16 cellular contexts compared by ENCODE assay signal in the genomic region with DNA sequence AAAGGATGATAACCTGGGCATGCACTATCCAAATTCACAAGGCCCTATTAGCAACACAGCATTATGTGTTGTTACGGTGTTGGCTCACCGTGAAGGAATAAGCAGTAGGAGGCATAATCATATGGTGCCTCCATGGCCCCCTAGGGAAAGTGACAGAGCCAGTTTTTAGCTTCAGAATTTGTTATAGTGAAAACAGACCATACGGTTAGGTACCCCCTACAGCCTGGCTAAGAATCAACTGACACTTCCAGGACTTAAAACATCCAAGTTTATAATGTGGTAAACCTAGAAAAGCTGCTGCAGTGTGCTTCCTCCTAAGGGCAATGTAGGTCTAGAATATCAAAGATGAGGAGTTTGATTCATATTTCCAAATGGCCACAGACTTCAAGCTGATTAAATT.
"Had no signal": no experiment of that assay in that cellular context is flagged by ENCODE, and none has a peak within 500 bp of the region (broad histone marks: within the 10 kb centered on the region; RNA-seq: fewer than 3 reads in every experiment).

No MANE protein-coding gene starts in this region.

- H3K27ac ChIP-seq: gastroesophageal sphincter, testis, tibial nerve, upper lobe of right lung, vagina had no signal

- H3K9me3 ChIP-seq: gastroesophageal sphincter, testis, tibial nerve, upper lobe of right lung, vagina had no signal

- H3K36me3 ChIP-seq: gastroesophageal sphincter, tibial nerve, upper lobe of right lung, vagina had no signal

- DNase-seq: effector memory CD4-positive, alpha-beta T cell; glutamatergic neuron; islet precursor cell; mammary epithelial cell; naive thymus-derived CD4-positive, alpha-beta T cell; nephron progenitor cell; posterior cingulate gyrus; stimulated activated CD4-positive, alpha-beta T cell treated with anti-CD3 and anti-CD28 coated beads, Interleukin-2, amount 100 ng/mL, for 24 hours; stimulated activated CD4-positive, alpha-beta T cell treated with anti-CD3 and anti-CD28 coated beads, Interleukin-4, amount 100 ng/mL, for 4 hours; stimulated activated naive B cell treated with anti-CD40 and anti-IgM and Interleukin-4, amounts not matched to agents 10 μg/mL and 1 μg/mL and 100 μg/mL, for 72 hours; stimulated activated naive CD8-positive, alpha-beta T cell treated with anti-CD3 and anti-CD28 coated beads, Interleukin-15, amount 100 ng/mL, for 72 hours; testis; upper lobe of right lung had no signal

- H3K27me3 ChIP-seq: gastroesophageal sphincter, testis, tibial nerve, upper lobe of right lung, vagina had no signal

- H3K4me3 ChIP-seq: gastroesophageal sphincter, testis, tibial nerve, upper lobe of right lung, vagina had no signal

- H3K4me1 ChIP-seq: gastroesophageal sphincter, testis, tibial nerve, upper lobe of right lung, vagina had no signal
